Comparison of ENCODE assay signal across 9 cellular contexts in genomic region chr9:4680178-4680535, GRCh38. TPM values are rescaled to one million over a fixed set of nuclear protein-coding genes. Genes with fewer than 3 reads are reported as not detected.
DNase-seq lines count a peak whose midpoint lies in the region; ATAC-seq and TF ChIP-seq lines count a peak whose summit lies in the region.
"Had no signal": no experiment of that assay in that cellular context is flagged by ENCODE, and none has a peak within 500 bp of the region (broad histone marks: within the 10 kb centered on the region; RNA-seq: fewer than 3 reads in every experiment).

No MANE protein-coding gene starts in this region.

- peaks cover 5% of the 10 kb centered on the region for H3K36me3 Mint-ChIP-seq in activated naive CD8-positive, alpha-beta T cell treated with anti-CD3 and anti-CD28 coated beads for 36 hours

- H3K4me1 ChIP-seq in SJCRH30 (no peaks in the 10 kb centered on the region), right cardiac atrium (ENCODE audit: control insufficient read depth, insufficient read depth, low read length) (peaks cover 2% of the 10 kb centered on the region), stomach (peaks cover 10 to 61% (median 43%) of the 10 kb centered on the region in 4 donors)

- no peak for TF ChIP-seq EP300 in stomach (IDR thresholded peaks at IDR 0.05)

- H3K4me3 ChIP-seq in SJCRH30 (peak overlapping the region; percentile 67), right cardiac atrium (ENCODE audit: low read length) (peak overlapping the region; percentile 88), stomach (peak overlapping the region; percentile 63 to 74 (median 68))

- no peaks in the 10 kb centered on the region for H3K9me3 Mint-ChIP-seq in activated naive CD8-positive, alpha-beta T cell treated with anti-CD3 and anti-CD28 coated beads for 36 hours

- no peak overlapping the region for H3K27ac Mint-ChIP-seq in activated naive CD8-positive, alpha-beta T cell treated with anti-CD3 and anti-CD28 coated beads for 36 hours

- ATAC-seq in GM21576 (IDR thresholded peaks at IDR 0.05; ENCODE audit: unreplicated experiment) (peak; percentile 0), right cardiac atrium (no peak)

- DNase-seq in SJCRH30 (no peak), right cardiac atrium (no peak), stomach (no peak), GM10266 (ENCODE audit: extremely low spot score) (no peak), SIG-M5 treated with dmso at 0.1 percent for 504 hours (lab: John Stamatoyannopoulos, UW; ENCODE audit: unreplicated experiment) (no peak), middle frontal gyrus (ENCODE audit: extremely low spot score, low spot score) (no peak)
- DNase-seq in activated naive CD8-positive, alpha-beta T cell treated with anti-CD3 and anti-CD28 coated beads for 36 hours, result no peak
- DNase-seq: NCI-H187 treated with DMSO at 0.1 percent for 48 hours had no signal

- H3K4me3 Mint-ChIP-seq in activated naive CD8-positive, alpha-beta T cell treated with anti-CD3 and anti-CD28 coated beads for 36 hours, result no peak overlapping the region

- no peaks in the 10 kb centered on the region for H3K9me3 ChIP-seq in SJCRH30 (replicated peaks)
- H3K9me3 ChIP-seq in right cardiac atrium (ENCODE audit: control insufficient read depth, low read length), result no peaks in the 10 kb centered on the region
- no peaks in the 10 kb centered on the region for H3K9me3 ChIP-seq in stomach

- 0% methylated on average over 10 of the region's 10 CpGs for WGBS in right cardiac atrium
- WGBS in stomach, 5 donors, result 1 to 2% (median 1%) methylated on average over 10 of the region's 10 CpGs

- H3K27me3 Mint-ChIP-seq in activated naive CD8-positive, alpha-beta T cell treated with anti-CD3 and anti-CD28 coated beads for 36 hours, result no peaks in the 10 kb centered on the region

- H3K27me3 ChIP-seq in SJCRH30 (no peaks in the 10 kb centered on the region), right cardiac atrium (ENCODE audit: control insufficient read depth, insufficient read depth) (no peaks in the 10 kb centered on the region), stomach (no peaks in the 10 kb centered on the region)

- no peak for TF ChIP-seq POLR2A in stomach (IDR thresholded peaks at IDR 0.05)

- peak overlapping the region; percentile 81 for H3K27ac ChIP-seq in SJCRH30
- H3K27ac ChIP-seq in right cardiac atrium (ENCODE audit: low read length), result peak overlapping the region; percentile 96
- H3K27ac ChIP-seq in stomach, result peak overlapping the region; percentile 96 to 99 (median 97)

- no peak for TF ChIP-seq CTCF in stomach (IDR thresholded peaks at IDR 0.05)
- no peak for TF ChIP-seq CTCF in GM10266 (IDR thresholded peaks at IDR 0.05; ENCODE audit: control insufficient read depth, insufficient read depth, low read depth, missing control alignments)

- H3K36me3 ChIP-seq in SJCRH30 (no peaks in the 10 kb centered on the region), stomach (peaks cover 0 to 6% (median 5%) of the 10 kb centered on the region in 4 donors)

- intact Hi-C loops in right cardiac atrium (cut with DNase I) (no loop called here), stomach (cut with DNase I; ENCODE audit: low total_unique reads) (no loop called here)

- peaks cover 11% of the 10 kb centered on the region for H3K4me1 Mint-ChIP-seq in activated naive CD8-positive, alpha-beta T cell treated with anti-CD3 and anti-CD28 coated beads for 36 hours

RNA-seq across cellular contexts. Expression of gene CDC37L1, which starts 0.8 kb away (rescaled TPM):
- total RNA-seq in SJCRH30 (2014; rRNA removed; shearing (Covaris generic)), result 9.9 and 12.6 TPM in 2 replicates
- total RNA-seq in right cardiac atrium, result 10 to 100 TPM; 40.2 to 48.4 (median 41.8) TPM
- polyA plus RNA-seq in right cardiac atrium, result 23.7 TPM
- 10 to 100 TPM in 4 of 5 donors, 1 to 10 TPM in 1; 3.5 to 56.7 (median 23.7) TPM for total RNA-seq in stomach
- 10 to 100 TPM in 2 of 3 donors, 1 to 10 TPM in 1; 8.1 to 20.3 (median 11.8) TPM for polyA plus RNA-seq in stomach
- 10 to 100 TPM; 10.7 to 10.9 TPM for total RNA-seq in activated naive CD8-positive, alpha-beta T cell treated with anti-CD3 and anti-CD28 coated beads for 36 hours

RNA-seq across cellular contexts. Expression of gene SPATA6L, which starts 13.9 kb away (rescaled TPM):
- 0.28 TPM in 1 of 2 replicates, not detected in the other for total RNA-seq in SJCRH30 (2014; rRNA removed; shearing (Covaris generic))
- total RNA-seq in right cardiac atrium, result 1 to 10 TPM; 1.4 to 1.7 (median 1.6) TPM
- polyA plus RNA-seq in right cardiac atrium, result 0.59 TPM
- total RNA-seq in stomach, result 10 to 100 TPM in 2 of 5 donors, 1 to 10 TPM in 3; 5.4 to 32.7 (median 8.8) TPM
- 1 to 10 TPM; 2.3 to 4.8 (median 4.0) TPM for polyA plus RNA-seq in stomach
- under 1 TPM; 0.35 to 0.44 TPM for total RNA-seq in activated naive CD8-positive, alpha-beta T cell treated with anti-CD3 and anti-CD28 coated beads for 36 hours

RNA-seq across cellular contexts. Expression of gene PLPP6, which starts 18.1 kb away (rescaled TPM):
- total RNA-seq in SJCRH30 (2014; rRNA removed; shearing (Covaris generic)), result 1.3 and 1.4 TPM in 2 replicates
- 1 to 10 TPM; 3.4 to 4.5 (median 3.8) TPM for total RNA-seq in right cardiac atrium
- 2.1 TPM for polyA plus RNA-seq in right cardiac atrium
- total RNA-seq in stomach, result 10 to 100 TPM in 1 of 5 donors, 1 to 10 TPM in 3, not detected in 1; 6.7 to 11.0 (median 8.1) TPM
- polyA plus RNA-seq in stomach, result 1 to 10 TPM; 3.5 to 6.6 (median 5.2) TPM
- 1 to 10 TPM; 3.8 to 4.0 TPM for total RNA-seq in activated naive CD8-positive, alpha-beta T cell treated with anti-CD3 and anti-CD28 coated beads for 36 hours
